Comparison of ENCODE assay signal across 8 cellular contexts in genomic region chr4:25313194-25313895, GRCh38. TPM values are rescaled to one million over a fixed set of nuclear protein-coding genes. Genes with fewer than 3 reads are reported as not detected.
DNase-seq lines count a peak whose midpoint lies in the region; ATAC-seq, FAIRE-seq and TF ChIP-seq lines count a peak whose summit lies in the region.

No MANE protein-coding gene starts in this region.

- TF ChIP-seq EP300 in suprapubic skin (IDR thresholded peaks at IDR 0.05) = no peak

- H3K36me3 Mint-ChIP-seq in activated T-cell treated with anti-CD3 and anti-CD28 coated beads, Interleukin-2, amount 50 U/mL, for 24 hours (ENCODE audit: low read depth) = peaks cover 53% of the 10 kb centered on the region
- H3K36me3 Mint-ChIP-seq in activated T-helper 17 cell treated with anti-CD3 and anti-CD28 coated beads, Interleukin-2, amount 50 U/mL, for 72 hours (ENCODE audit: low read depth) = peaks cover 36% of the 10 kb centered on the region

- peaks cover 7% of the 10 kb centered on the region for H3K4me1 ChIP-seq in keratinocyte (ENCODE audit: control insufficient read depth, extremely low read depth, insufficient read depth, low read length)
- peaks cover 8% of the 10 kb centered on the region for H3K4me1 ChIP-seq in suprapubic skin

- no peak for TF ChIP-seq POLR2A in suprapubic skin (IDR thresholded peaks at IDR 0.05)

- peaks cover 2% of the 10 kb centered on the region for H3K79me2 ChIP-seq in keratinocyte (ENCODE audit: control insufficient read depth, insufficient read depth, low read length)

- no peaks in the 10 kb centered on the region for H3K9me3 ChIP-seq in keratinocyte (ENCODE audit: control insufficient read depth, low read depth, low read length)
- H3K9me3 ChIP-seq in suprapubic skin = no peaks in the 10 kb centered on the region

- FAIRE-seq in keratinocyte (lab: Jason Lieb, UNC) = no peak

- H3K4me3 ChIP-seq in keratinocyte (ENCODE audit: control insufficient read depth in 2 of 3, extremely low read depth in 1 of 3, insufficient read depth in 2 of 3, low read depth in 1 of 3, low read length in 3 of 3) (peak overlapping the region; percentile 78 to 94 (median 93)), suprapubic skin (peak overlapping the region; percentile 84)

- peak overlapping the region; percentile 100 for H3K4me3 Mint-ChIP-seq in activated T-cell treated with anti-CD3 and anti-CD28 coated beads, Interleukin-2, amount 50 U/mL, for 24 hours
- peak overlapping the region; percentile 96 for H3K4me3 Mint-ChIP-seq in activated T-helper 17 cell treated with anti-CD3 and anti-CD28 coated beads, Interleukin-2, amount 50 U/mL, for 72 hours

- peak overlapping the region; percentile 99 for H2AFZ ChIP-seq in keratinocyte (ENCODE audit: control insufficient read depth, low read length)

- H3K27ac Mint-ChIP-seq in activated T-cell treated with anti-CD3 and anti-CD28 coated beads, Interleukin-2, amount 50 U/mL, for 24 hours = peak overlapping the region; percentile 98
- H3K27ac Mint-ChIP-seq in activated T-helper 17 cell treated with anti-CD3 and anti-CD28 coated beads, Interleukin-2, amount 50 U/mL, for 72 hours = peak overlapping the region; percentile 94

- no peaks in the 10 kb centered on the region for H4K20me1 ChIP-seq in keratinocyte (ENCODE audit: control insufficient read depth, extremely low read depth, insufficient read depth, low read length)

- no peak for TF ChIP-seq CTCF in keratinocyte (optimal IDR thresholded peaks at IDR 0.05 in 1 of 3, IDR thresholded peaks at IDR 0.05 in 1 of 3, conservative IDR thresholded peaks at IDR 0.05 in 1 of 3; ENCODE audit: extremely low read depth in 1 of 3, insufficient read depth in 2 of 3, low read length in 3 of 3)
- no peak for TF ChIP-seq CTCF in suprapubic skin (IDR thresholded peaks at IDR 0.05)

- no peaks in the 10 kb centered on the region for H3K36me3 ChIP-seq in keratinocyte (ENCODE audit: control insufficient read depth in 2 of 2, extremely low read depth in 1 of 2, insufficient read depth in 2 of 2, low read length in 2 of 2)
- H3K36me3 ChIP-seq in suprapubic skin = peaks cover 15% of the 10 kb centered on the region

- no peak for ATAC-seq in activated T-helper 17 cell treated with anti-CD3 and anti-CD28 coated beads, Interleukin-2, amount 50 U/mL, for 72 hours (replicated peaks)
- no peak for ATAC-seq in HG03439 (IDR thresholded peaks at IDR 0.05; ENCODE audit: unreplicated experiment)

- peak overlapping the region; percentile 78 for H3K9ac ChIP-seq in keratinocyte (ENCODE audit: control insufficient read depth, extremely low read depth, insufficient read depth, low read length)

- H3K4me2 ChIP-seq in keratinocyte (ENCODE audit: control insufficient read depth, extremely low read depth, insufficient read depth, low read depth, low read length) = peak overlapping the region; percentile 88

- peaks cover 8% of the 10 kb centered on the region for H3K27me3 Mint-ChIP-seq in activated T-cell treated with anti-CD3 and anti-CD28 coated beads, Interleukin-2, amount 50 U/mL, for 24 hours
- no peaks in the 10 kb centered on the region for H3K27me3 Mint-ChIP-seq in activated T-helper 17 cell treated with anti-CD3 and anti-CD28 coated beads, Interleukin-2, amount 50 U/mL, for 72 hours

- peak overlapping the region; percentile 67 for H3K27ac ChIP-seq in keratinocyte (ENCODE audit: control insufficient read depth, insufficient read depth, low read length)
- H3K27ac ChIP-seq in suprapubic skin = peak overlapping the region; percentile 81

- DNase-seq in activated T-cell treated with anti-CD3 and anti-CD28 coated beads, Interleukin-2, amount 50 U/mL, for 24 hours = no peak
- DNase-seq in activated T-cell treated with anti-CD3 and anti-CD28 coated beads for 4 hours = no peak
- DNase-seq in keratinocyte (ENCODE audit: low read depth, low spot score) = no peak
- DNase-seq in suprapubic skin (ENCODE audit: low spot score in 2 of 2) = no peak
- no peak for DNase-seq in NCI-H1092 (lab: John Stamatoyannopoulos, UW)
- no peak for DNase-seq in middle frontal gyrus (ENCODE audit: extremely low spot score, low spot score)

- peaks cover 45% of the 10 kb centered on the region for H3K4me1 Mint-ChIP-seq in activated T-cell treated with anti-CD3 and anti-CD28 coated beads, Interleukin-2, amount 50 U/mL, for 24 hours (ENCODE audit: low read depth)
- H3K4me1 Mint-ChIP-seq in activated T-helper 17 cell treated with anti-CD3 and anti-CD28 coated beads, Interleukin-2, amount 50 U/mL, for 72 hours = peaks cover 4% of the 10 kb centered on the region

- H3K9me3 Mint-ChIP-seq in activated T-cell treated with anti-CD3 and anti-CD28 coated beads, Interleukin-2, amount 50 U/mL, for 24 hours = no peaks in the 10 kb centered on the region
- no peaks in the 10 kb centered on the region for H3K9me3 Mint-ChIP-seq in activated T-helper 17 cell treated with anti-CD3 and anti-CD28 coated beads, Interleukin-2, amount 50 U/mL, for 72 hours

- 10% methylated on average over 23 of the region's 23 CpGs for WGBS in suprapubic skin

- dilution Hi-C loops in keratinocyte (cut with MboI; ENCODE audit: extremely low pct_ligation_motif_present, low sequenced_read_pairs) = no loop called here

- H3K9me1 ChIP-seq in keratinocyte (ENCODE audit: control insufficient read depth, extremely low read depth, insufficient read depth, low read length) = no peaks in the 10 kb centered on the region

- H3K27me3 ChIP-seq in keratinocyte (ENCODE audit: control insufficient read depth, extremely low read depth, insufficient read depth, low read length) = no peaks in the 10 kb centered on the region
- H3K27me3 ChIP-seq in suprapubic skin = no peaks in the 10 kb centered on the region

RNA-seq across cellular contexts. Expression of gene ZCCHC4, which starts 0.8 kb away (rescaled TPM):
- 10 to 100 TPM; 12.7 to 17.2 TPM for total RNA-seq in activated T-helper 17 cell treated with anti-CD3 and anti-CD28 coated beads, Interleukin-2, amount 50 U/mL, for 72 hours
- polyA plus RNA-seq in keratinocyte = 7.4 to 10.8 TPM (median 7.9 TPM) in 3 replicates
- polyA plus RNA-seq in keratinocyte (2011; ENCODE audit: low read depth) = 5.3 TPM
- polyA plus RNA-seq in keratinocyte (2011; cell fraction: cytosol; rRNA removed) = 3.8 and 7.7 TPM in 2 replicates
- polyA plus RNA-seq in keratinocyte (2011; cell fraction: nucleus; rRNA removed) = 14.3 and 14.6 TPM in 2 replicates
- 4.0 and 5.8 TPM in 2 replicates for polyA plus RNA-seq in keratinocyte (2012; ENCODE audit: low replicate concordance)
- polyA minus RNA-seq in keratinocyte = 3.0 to 8.2 TPM (median 4.3 TPM) in 3 replicates
- 9.0 TPM for polyA minus RNA-seq in keratinocyte (2011; cell fraction: cytosol; rRNA and poly(A)+ RNA removed)
- polyA minus RNA-seq in keratinocyte (2011; cell fraction: nucleus; rRNA and poly(A)+ RNA removed) = 8.1 and 19.6 TPM in 2 replicates
- 10 to 100 TPM in 2 of 4 donors, 1 to 10 TPM in 2; 7.2 to 20.0 (median 11.2) TPM for total RNA-seq in suprapubic skin
